Comparison of ENCODE assay signal across 8 cellular contexts in genomic region chr17:48944519-48945260, GRCh38. TPM values are rescaled to one million over a fixed set of nuclear protein-coding genes. Genes with fewer than 3 reads are reported as not detected.
A peak's percentile ranks its signal among the peaks of the same experiment; 100 is the strongest.
DNase-seq lines count a peak whose midpoint lies in the region; ATAC-seq and TF ChIP-seq lines count a peak whose summit lies in the region.

A gene with protein sequence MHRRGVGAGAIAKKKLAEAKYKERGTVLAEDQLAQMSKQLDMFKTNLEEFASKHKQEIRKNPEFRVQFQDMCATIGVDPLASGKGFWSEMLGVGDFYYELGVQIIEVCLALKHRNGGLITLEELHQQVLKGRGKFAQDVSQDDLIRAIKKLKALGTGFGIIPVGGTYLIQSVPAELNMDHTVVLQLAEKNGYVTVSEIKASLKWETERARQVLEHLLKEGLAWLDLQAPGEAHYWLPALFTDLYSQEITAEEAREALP (minus strand): TSS chr17:48944842. CDS start chr17:48944734, 108 bp downstream.

- peaks cover 40% of the 10 kb centered on the region for H3K36me3 Mint-ChIP-seq in activated T-cell treated with anti-CD3 and anti-CD28 coated beads, Interleukin-2, amount 50 U/mL, for 24 hours (ENCODE audit: low read depth)

- in situ Hi-C loops in KBM-7 (cut with MboI; ENCODE audit: low pct_unique_long_range_greater_than_20kb, low sequenced_read_pairs) = no loop called here

- peak; percentile 85 for DNase-seq in DMS114 treated with DMSO at 0.1 percent for 48 hours (lab: John Stamatoyannopoulos, UW; ENCODE audit: unreplicated experiment)
- DNase-seq in KBM-7 = peak; percentile 90
- DNase-seq in activated T-cell treated with anti-CD3 and anti-CD28 coated beads, Interleukin-2, amount 50 U/mL, for 24 hours = peak; percentile 98
- peak; percentile 97 for DNase-seq in stimulated activated CD8-positive, alpha-beta memory T cell treated with anti-CD3 and anti-CD28 coated beads, Interleukin-4, amount 100 ng/mL, for 48 hours

- H3K9me3 Mint-ChIP-seq in activated T-cell treated with anti-CD3 and anti-CD28 coated beads, Interleukin-2, amount 50 U/mL, for 24 hours = no peaks in the 10 kb centered on the region

- no peaks in the 10 kb centered on the region for H3K4me1 ChIP-seq in esophagus (ENCODE audit: control insufficient read depth in 2 of 2, insufficient read depth in 2 of 2, low read length in 1 of 2)
- H3K4me1 ChIP-seq in mucosa of stomach (ENCODE audit: control insufficient read depth, insufficient read depth, low read length) = peaks cover 5% of the 10 kb centered on the region

- H3K27me3 Mint-ChIP-seq in activated T-cell treated with anti-CD3 and anti-CD28 coated beads, Interleukin-2, amount 50 U/mL, for 24 hours = peaks cover 5% of the 10 kb centered on the region

- 3% methylated on average over 52 to 55 of the region's 55 CpGs for WGBS in esophagus, 2 donors

- H3K9ac ChIP-seq in mucosa of stomach (ENCODE audit: low read length) = peak within 1 kb of the TSS; percentile 94

- peak; percentile 90 for ATAC-seq in GM21619 (IDR thresholded peaks at IDR 0.05; ENCODE audit: unreplicated experiment)

- peak within 1 kb of the TSS; percentile 89 to 91 for H3K27ac ChIP-seq in esophagus (ENCODE audit: low read depth in 2 of 2, low read length in 1 of 2)

- H3K36me3 ChIP-seq in esophagus (ENCODE audit: control insufficient read depth in 2 of 2, insufficient read depth in 2 of 2, low read length in 1 of 2) (peaks cover 0 to 5% of the 10 kb centered on the region in 2 donors), mucosa of stomach (ENCODE audit: control insufficient read depth, insufficient read depth, low read length) (no peaks in the 10 kb centered on the region)

- peak within 1 kb of the TSS; percentile 96 for H3K27ac Mint-ChIP-seq in activated T-cell treated with anti-CD3 and anti-CD28 coated beads, Interleukin-2, amount 50 U/mL, for 24 hours

- H3K4me3 ChIP-seq in esophagus (ENCODE audit: low read depth in 1 of 2, low read length in 2 of 2) (peak within 1 kb of the TSS; percentile 78 to 84), mucosa of stomach (ENCODE audit: low read length) (peak within 1 kb of the TSS; percentile 64)

- peak within 1 kb of the TSS; percentile 99 for H3K4me3 Mint-ChIP-seq in activated T-cell treated with anti-CD3 and anti-CD28 coated beads, Interleukin-2, amount 50 U/mL, for 24 hours

- H3K4me1 Mint-ChIP-seq in activated T-cell treated with anti-CD3 and anti-CD28 coated beads, Interleukin-2, amount 50 U/mL, for 24 hours (ENCODE audit: low read depth) = peaks cover 20% of the 10 kb centered on the region

- H3K9me3 ChIP-seq in esophagus (ENCODE audit: control insufficient read depth in 2 of 2, insufficient read depth in 1 of 2, low read depth in 1 of 2, low read length in 1 of 2) = no peaks in the 10 kb centered on the region
- H3K9me3 ChIP-seq in mucosa of stomach (ENCODE audit: control insufficient read depth, low read length) = no peaks in the 10 kb centered on the region

- H3K27me3 ChIP-seq in esophagus (ENCODE audit: control insufficient read depth in 1 of 2, insufficient read depth in 2 of 2, low read length in 2 of 2) (no peaks in the 10 kb centered on the region), mucosa of stomach (ENCODE audit: control insufficient read depth, insufficient read depth, low read length) (no peaks in the 10 kb centered on the region)

TF ChIP-seq in PFSK-1, 5 proteins besides CTCF, POLR2A, EP300 and RAD21:
- peak; percentile 13 for TF ChIP-seq FOXP2 (optimal IDR thresholded peaks at IDR 0.05; ENCODE audit: borderline replicate concordance, extremely low read depth, extremely low read length, insufficient read depth)
- no peak for TF ChIP-seq SIN3A (IDR thresholded peaks at IDR 0.05; ENCODE audit: borderline replicate concordance, insufficient read depth, low read length)
- TF ChIP-seq REST (IDR thresholded peaks at IDR 0.05; ENCODE audit: insufficient read depth in 1 of 2, low read depth in 2 of 2, low read length in 2 of 2) = peak in 1 of 2 experiments; percentile 30; a peak in 1 of 4 replicates
- peak; percentile 93 for TF ChIP-seq POLR2AphosphoS5 (IDR thresholded peaks at IDR 0.05; ENCODE audit: low read depth, low read length)
- peak; percentile 74; the same call in 1 of the 2 replicates for TF ChIP-seq TAF1 (IDR thresholded peaks at IDR 0.05; ENCODE audit: borderline replicate concordance, insufficient read depth, low read length)

RNA-seq across cellular contexts. Expression of the gene that starts here (rescaled TPM):
- polyA plus RNA-seq in PFSK-1 (2012; ENCODE audit: insufficient read length, low read depth) = 128 TPM
- 10 to 100 TPM; 63.9 to 99.4 TPM for polyA plus RNA-seq in esophagus

Comparison
In these comparisons a context has a peak if more than half of its experiments do, and no peak if none do; other contexts are left out.
1. Peak in every context shown above with its lines: DNase-seq, ATAC-seq, H3K4me3 ChIP-seq and H3K27ac ChIP-seq.